In the genomic region with DNA sequence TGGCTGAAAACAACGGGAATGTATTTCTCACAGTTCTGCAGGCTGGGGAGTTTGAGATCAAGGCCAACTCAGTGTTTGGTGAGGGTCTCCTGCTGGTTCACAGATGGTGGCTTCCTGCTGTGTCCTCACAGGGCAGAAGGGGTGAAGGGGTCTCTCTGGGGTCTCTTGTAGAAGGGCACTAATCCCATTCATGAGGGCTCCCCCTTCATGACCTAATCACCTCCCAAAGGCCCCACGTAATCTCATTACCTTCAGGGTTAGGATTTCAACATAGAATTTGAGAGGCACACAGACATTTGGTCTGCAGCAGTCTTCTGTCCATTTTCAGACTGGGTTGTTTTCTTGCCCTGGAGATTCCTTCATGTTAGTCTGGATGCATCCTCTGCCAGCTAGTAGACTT, we compare ENCODE assay signal across 27 cellular contexts. TPM values are rescaled to one million over a fixed set of nuclear protein-coding genes. Genes with fewer than 3 reads are reported as not detected.
DNase-seq lines count a peak whose midpoint lies in the region; ATAC-seq and TF ChIP-seq lines count a peak whose summit lies in the region.
"Had no signal": no experiment of that assay in that cellular context is flagged by ENCODE, and none has a peak within 500 bp of the region (broad histone marks: within the 10 kb centered on the region; RNA-seq: fewer than 3 reads in every experiment).

No MANE protein-coding gene starts in this region.

- TF ChIP-seq POLR2A in gastrocnemius medialis (IDR thresholded peaks at IDR 0.05), result no peak

- no peak for DNase-seq in activated CD4-positive, alpha-beta T cell treated with anti-CD3 and anti-CD28 coated beads for 36 hours
- no peak for DNase-seq in activated CD4-positive, alpha-beta T cell treated with anti-CD3 and anti-CD28 coated beads for 4 hours
- no peak for DNase-seq in gastrocnemius medialis
- no peak for DNase-seq in NCI-H2107 (lab: John Stamatoyannopoulos, UW)
- no peak for DNase-seq in activated effector memory CD4-positive, alpha-beta T cell treated with Interleukin-2 at 50 U/mL for 16 hours
- DNase-seq: activated CD8-positive, alpha-beta memory T cell treated with anti-CD3 and anti-CD28 coated beads for 24 hours; activated T-cell treated with anti-CD3 and anti-CD28 coated beads, Interleukin-2, amount 50 U/mL, for 72 hours; AML-193; DMS79 treated with DMSO at 0.1 percent for 48 hours; head of caudate nucleus; left ventricle myocardium superior; NCI-H1436; NCI-H526; nucleus accumbens; retina; stimulated activated CD4-positive, alpha-beta T cell treated with anti-CD3 and anti-CD28 coated beads, Interleukin-4, amount 100 ng/mL, for 4 hours; stomach; T-helper 9 cell; upper lobe of right lung had no signal

- peak overlapping the region; percentile 6 for H3K27ac ChIP-seq in iPS-20b (ENCODE audit: low read length)
- H3K27ac ChIP-seq in gastrocnemius medialis, result peak overlapping the region; percentile 15 to 62 (median 25)
- H3K27ac ChIP-seq: 22Rv1, coronary artery, HL-60 had no signal

- H3K4me3 ChIP-seq in iPS-20b (ENCODE audit: low read length), result no peak overlapping the region
- H3K4me3 ChIP-seq in gastrocnemius medialis, result no peak overlapping the region
- H3K4me3 ChIP-seq: coronary artery, stomach, upper lobe of right lung had no signal

- intact Hi-C loops in activated CD4-positive, alpha-beta T cell treated with anti-CD3 and anti-CD28 coated beads for 36 hours (cut with DNase I, micrococcal nuclease), result no loop called here
- intact Hi-C loops in gastrocnemius medialis (cut with DNase I; ENCODE audit: low total_unique reads), result no loop called here

- H3K9me3 ChIP-seq in iPS-20b (ENCODE audit: insufficient read depth, low read depth, low read length) (no peaks in the 10 kb centered on the region), gastrocnemius medialis (no peaks in the 10 kb centered on the region)
- H3K9me3 ChIP-seq: stomach, upper lobe of right lung had no signal

- peaks cover 16% of the 10 kb centered on the region; the same call in 1 of the 2 replicates for H3K4me1 ChIP-seq in iPS-20b (ENCODE audit: insufficient read depth, low read length)
- peaks cover 17 to 20% of the 10 kb centered on the region in 2 donors for H3K4me1 ChIP-seq in gastrocnemius medialis
- H3K4me1 ChIP-seq: upper lobe of right lung had no signal

- TF ChIP-seq CTCF in gastrocnemius medialis (IDR thresholded peaks at IDR 0.05 in 4 of 5, conservative IDR thresholded peaks at IDR 0.05 in 1 of 5), result no peak

- H3K36me3 Mint-ChIP-seq in activated CD4-positive, alpha-beta T cell treated with anti-CD3 and anti-CD28 coated beads for 36 hours (ENCODE audit: low read depth), result peaks cover 43% of the 10 kb centered on the region

- H3K4me3 Mint-ChIP-seq in activated CD4-positive, alpha-beta T cell treated with anti-CD3 and anti-CD28 coated beads for 36 hours, result no peak overlapping the region
- H3K4me3 Mint-ChIP-seq: activated T-cell treated with anti-CD3 and anti-CD28 coated beads, Interleukin-2, amount 50 U/mL, for 72 hours had no signal

- H3K36me3 ChIP-seq in iPS-20b (ENCODE audit: insufficient read depth, low read depth, low read length) (peaks cover 46% of the 10 kb centered on the region), gastrocnemius medialis (peaks cover 0 to 13% of the 10 kb centered on the region in 2 donors)

- no peaks in the 10 kb centered on the region for H3K27me3 Mint-ChIP-seq in activated CD4-positive, alpha-beta T cell treated with anti-CD3 and anti-CD28 coated beads for 36 hours

- H3K27me3 ChIP-seq in iPS-20b (ENCODE audit: insufficient read depth, low read length) (no peaks in the 10 kb centered on the region), gastrocnemius medialis (no peaks in the 10 kb centered on the region)
- H3K27me3 ChIP-seq: stomach, upper lobe of right lung had no signal

- ATAC-seq in activated CD4-positive, alpha-beta T cell treated with anti-CD3 and anti-CD28 coated beads for 36 hours, result no peak
- ATAC-seq in gastrocnemius medialis, result no peak
- ATAC-seq: activated naive CD4-positive, alpha-beta T cell treated with anti-CD3 and anti-CD28 coated beads, Interleukin-2, amount 50 U/mL, for 72 hours; activated T-cell treated with anti-CD3 and anti-CD28 coated beads, Interleukin-2, amount 50 U/mL, for 72 hours; left ventricle myocardium superior; upper lobe of right lung had no signal

- POLR2A ChIA-PET in activated CD4-positive, alpha-beta T cell treated with anti-CD3 and anti-CD28 coated beads for 36 hours (lab: Charles Lee), result no interaction called here

- peaks cover 14% of the 10 kb centered on the region for H3K4me1 Mint-ChIP-seq in activated CD4-positive, alpha-beta T cell treated with anti-CD3 and anti-CD28 coated beads for 36 hours

- H3K9ac ChIP-seq in iPS-20b (ENCODE audit: low read depth, low read length), result peak overlapping the region; percentile 25; the same call in 1 of the 2 replicates

- peak overlapping the region; percentile 3 for H3K27ac Mint-ChIP-seq in activated CD4-positive, alpha-beta T cell treated with anti-CD3 and anti-CD28 coated beads for 36 hours

- CTCF ChIA-PET in activated CD4-positive, alpha-beta T cell treated with anti-CD3 and anti-CD28 coated beads for 36 hours (lab: Charles Lee), result no interaction called here

- in situ Hi-C loops in gastrocnemius medialis (cut with MboI; ENCODE audit: low sequenced_read_pairs in 4 of 4), result no loop called here

- no peaks in the 10 kb centered on the region for H3K9me3 Mint-ChIP-seq in activated CD4-positive, alpha-beta T cell treated with anti-CD3 and anti-CD28 coated beads for 36 hours (ENCODE audit: low read depth)
- H3K9me3 Mint-ChIP-seq: activated naive CD4-positive, alpha-beta T cell treated with anti-CD3 and anti-CD28 coated beads, Interleukin-2, amount 50 U/mL, for 72 hours; activated T-cell treated with anti-CD3 and anti-CD28 coated beads, Interleukin-2, amount 50 U/mL, for 72 hours had no signal

RNA-seq across cellular contexts. Expression of a gene that starts 11.6 kb away (rescaled TPM):
- 10 to 100 TPM; 29.2 to 32.2 TPM for total RNA-seq in activated CD4-positive, alpha-beta T cell treated with anti-CD3 and anti-CD28 coated beads for 36 hours
- 10 to 100 TPM; 16.4 to 38.9 (median 24.9) TPM for total RNA-seq in gastrocnemius medialis

RNA-seq across cellular contexts. Expression of a gene that starts 23.2 kb away (rescaled TPM):
- not detected for total RNA-seq in activated CD4-positive, alpha-beta T cell treated with anti-CD3 and anti-CD28 coated beads for 36 hours
- not detected for total RNA-seq in gastrocnemius medialis
- total RNA-seq: activated naive CD4-positive, alpha-beta T cell treated with anti-CD3 and anti-CD28 coated beads, Interleukin-2, amount 50 U/mL, for 72 hours; activated T-cell treated with anti-CD3 and anti-CD28 coated beads, Interleukin-2, amount 50 U/mL, for 72 hours; bronchial epithelial cell; left ventricle myocardium superior; MCF 10A; mucosa of gallbladder; stomach; upper lobe of right lung had no signal

RNA-seq across cellular contexts. Expression of a gene that starts 31.5 kb away (rescaled TPM):
- total RNA-seq in activated CD4-positive, alpha-beta T cell treated with anti-CD3 and anti-CD28 coated beads for 36 hours, result 10 to 100 TPM; 27.6 to 28.4 TPM
- 10 to 100 TPM; 16.7 to 43.0 (median 26.5) TPM for total RNA-seq in gastrocnemius medialis

RNA-seq across cellular contexts. Expression of a gene that starts 44.9 kb away (rescaled TPM):
- not detected for total RNA-seq in activated CD4-positive, alpha-beta T cell treated with anti-CD3 and anti-CD28 coated beads for 36 hours
- not detected for total RNA-seq in gastrocnemius medialis
- total RNA-seq: activated naive CD4-positive, alpha-beta T cell treated with anti-CD3 and anti-CD28 coated beads, Interleukin-2, amount 50 U/mL, for 72 hours; activated T-cell treated with anti-CD3 and anti-CD28 coated beads, Interleukin-2, amount 50 U/mL, for 72 hours; bronchial epithelial cell; left ventricle myocardium superior; MCF 10A; mucosa of gallbladder; stomach had no signal

RNA-seq across cellular contexts. Expression of a gene that starts 49.4 kb away (rescaled TPM):
- total RNA-seq in activated CD4-positive, alpha-beta T cell treated with anti-CD3 and anti-CD28 coated beads for 36 hours, result not detected
- total RNA-seq in gastrocnemius medialis, result not detected
- total RNA-seq: activated naive CD4-positive, alpha-beta T cell treated with anti-CD3 and anti-CD28 coated beads, Interleukin-2, amount 50 U/mL, for 72 hours; activated T-cell treated with anti-CD3 and anti-CD28 coated beads, Interleukin-2, amount 50 U/mL, for 72 hours; bronchial epithelial cell; left ventricle myocardium superior; MCF 10A; mucosa of gallbladder; stomach; upper lobe of right lung had no signal
